Comparison of ENCODE assay signal across 18 cellular contexts in the genomic region with DNA sequence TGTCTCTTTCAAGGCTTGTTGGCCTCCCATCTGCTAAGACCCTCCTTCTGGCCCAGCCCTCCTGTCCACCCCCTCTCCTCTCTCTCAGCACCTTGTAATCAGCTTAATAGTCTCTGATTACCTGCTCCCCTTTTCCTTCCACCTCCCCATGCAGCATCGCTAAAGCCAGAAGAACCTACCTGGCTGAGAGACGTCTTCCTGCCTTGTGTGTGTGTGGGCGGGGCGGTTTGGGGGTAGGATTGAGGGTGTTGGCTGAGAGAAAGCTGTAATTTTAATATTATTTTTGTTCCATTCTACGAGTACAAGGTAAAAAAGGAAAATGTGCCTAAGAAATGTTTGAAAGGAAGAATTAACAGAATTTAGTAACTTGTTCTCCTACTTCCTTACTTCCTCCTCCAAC.
DNase-seq lines count a peak whose midpoint lies in the region; ATAC-seq lines count a peak whose summit lies in the region.
"Had no signal": no experiment of that assay in that cellular context is flagged by ENCODE, and none has a peak within 500 bp of the region (broad histone marks: within the 10 kb centered on the region; RNA-seq: fewer than 3 reads in every experiment).

No MANE protein-coding gene starts in this region.

- H3K27ac ChIP-seq in caudate nucleus (ENCODE audit: low read depth, low read length): no peak overlapping the region
- H3K27ac ChIP-seq: 22Rv1, BLaER1 had no signal

- DNase-seq in NCI-H82 (lab: John Stamatoyannopoulos, UW): peak; percentile 91
- peak in 37 of 61 donors; percentile 6 to 80 (median 26) for DNase-seq in caudate nucleus (lab: John Stamatoyannopoulos, UW)
- peak; percentile 4 for DNase-seq in islet precursor cell
- no peak for DNase-seq in C1 segment of cervical spinal cord (lab: John Stamatoyannopoulos, UW)
- no peak for DNase-seq in pons (ENCODE audit: low spot score)
- DNase-seq: CD4-positive, alpha-beta T cell; CD8-positive, alpha-beta memory T cell; DMS 273 treated with DMSO at 0.1 percent for 48 hours; DMS79; EL; GDM1; H9 had no signal

- ATAC-seq in HG02938 (IDR thresholded peaks at IDR 0.05; ENCODE audit: unreplicated experiment): no peak
- ATAC-seq: GM12878, GM23338, HCT116 had no signal

Comparison
In these comparisons a context has a peak if more than half of its experiments do, and no peak if none do; other contexts are left out.
1. DNase-seq: peak in NCI-H82 (single experiment), caudate nucleus (37 of 61) and islet precursor cell (single experiment); none in C1 segment of cervical spinal cord (0 of 14) and pons (single experiment).